ENCODE assay signal across 12 cellular contexts in genomic region chr22:16824718-16825687, GRCh38. TPM values are rescaled to one million over a fixed set of nuclear protein-coding genes. Genes with fewer than 3 reads are reported as not detected.
A peak's percentile ranks its signal among the peaks of the same experiment; 100 is the strongest.
DNase-seq lines count a peak whose midpoint lies in the region; ATAC-seq lines count a peak whose summit lies in the region.
"Had no signal": no experiment of that assay in that cellular context is flagged by ENCODE, and none has a peak within 500 bp of the region (broad histone marks: within the 10 kb centered on the region; RNA-seq: fewer than 3 reads in every experiment).

XKR3 (minus strand) TSS chr22:16825411; CDS start chr22:16808073, 17,338 bp downstream.

- H3K4me3 Mint-ChIP-seq in activated T-cell treated with anti-CD3 and anti-CD28 coated beads, Interleukin-2, amount 50 U/mL, for 4 hours = peak within 1 kb of the TSS; percentile 65
- peak within 1 kb of the TSS; percentile 53 for H3K4me3 Mint-ChIP-seq in activated T-helper 17 cell treated with anti-CD3 and anti-CD28 coated beads, Interleukin-2, amount 50 U/mL, for 72 hours

- H3K4me1 Mint-ChIP-seq in activated T-cell treated with anti-CD3 and anti-CD28 coated beads, Interleukin-2, amount 50 U/mL, for 4 hours (ENCODE audit: low read depth) = peaks cover 21% of the 10 kb centered on the region
- H3K4me1 Mint-ChIP-seq in activated T-helper 17 cell treated with anti-CD3 and anti-CD28 coated beads, Interleukin-2, amount 50 U/mL, for 72 hours = peaks cover 18% of the 10 kb centered on the region

- no peak for DNase-seq in activated T-cell treated with anti-CD3 and anti-CD28 coated beads, Interleukin-2, amount 50 U/mL, for 4 hours
- no peak for DNase-seq in activated T-cell treated with anti-CD3 and anti-CD28 coated beads, Interleukin-2, amount 50 U/mL, for 1 hour
- peak; percentile 50 for DNase-seq in KG1 (lab: John Stamatoyannopoulos, UW)
- no peak for DNase-seq in sciatic nerve (ENCODE audit: low spot score)
- DNase-seq in activated CD4-positive, alpha-beta T cell treated with anti-CD3 and anti-CD28 coated beads for 1 hour = no peak
- DNase-seq: Calu3, dorsolateral prefrontal cortex, NCI-H2029 treated with DMSO at 0.1 percent for 48 hours, pancreas had no signal

- no peaks in the 10 kb centered on the region for H3K9me3 Mint-ChIP-seq in activated T-cell treated with anti-CD3 and anti-CD28 coated beads, Interleukin-2, amount 50 U/mL, for 4 hours
- no peaks in the 10 kb centered on the region for H3K9me3 Mint-ChIP-seq in activated T-helper 17 cell treated with anti-CD3 and anti-CD28 coated beads, Interleukin-2, amount 50 U/mL, for 72 hours

- ATAC-seq in activated T-cell treated with anti-CD3 and anti-CD28 coated beads, Interleukin-2, amount 50 U/mL, for 4 hours = peak; percentile 77 to 82
- ATAC-seq in activated T-helper 17 cell treated with anti-CD3 and anti-CD28 coated beads, Interleukin-2, amount 50 U/mL, for 72 hours (replicated peaks) = peak; percentile 68
- ATAC-seq in sciatic nerve = peak; percentile 66
- ATAC-seq in GM21515 (IDR thresholded peaks at IDR 0.05; ENCODE audit: unreplicated experiment) = no peak
- no peak for ATAC-seq in GM18861 (IDR thresholded peaks at IDR 0.05; ENCODE audit: unreplicated experiment)

- H3K27ac Mint-ChIP-seq in activated T-helper 17 cell treated with anti-CD3 and anti-CD28 coated beads, Interleukin-2, amount 50 U/mL, for 72 hours = peak within 1 kb of the TSS; percentile 1

- intact Hi-C loops in sciatic nerve (cut with DNase I) = no loop called here

- no peaks in the 10 kb centered on the region for H3K27me3 Mint-ChIP-seq in activated T-cell treated with anti-CD3 and anti-CD28 coated beads, Interleukin-2, amount 50 U/mL, for 4 hours (ENCODE audit: low read depth)
- peaks cover 4% of the 10 kb centered on the region for H3K27me3 Mint-ChIP-seq in activated T-helper 17 cell treated with anti-CD3 and anti-CD28 coated beads, Interleukin-2, amount 50 U/mL, for 72 hours

- H3K36me3 Mint-ChIP-seq in activated T-cell treated with anti-CD3 and anti-CD28 coated beads, Interleukin-2, amount 50 U/mL, for 4 hours (ENCODE audit: insufficient read depth) = no peaks in the 10 kb centered on the region
- no peaks in the 10 kb centered on the region for H3K36me3 Mint-ChIP-seq in activated T-helper 17 cell treated with anti-CD3 and anti-CD28 coated beads, Interleukin-2, amount 50 U/mL, for 72 hours (ENCODE audit: low read depth)

RNA-seq across cellular contexts. Expression of gene XKR3, which starts in this region (rescaled TPM):
- not detected for total RNA-seq in activated T-cell treated with anti-CD3 and anti-CD28 coated beads, Interleukin-2, amount 50 U/mL, for 4 hours
- total RNA-seq in activated T-helper 17 cell treated with anti-CD3 and anti-CD28 coated beads, Interleukin-2, amount 50 U/mL, for 72 hours = not detected
- total RNA-seq in sciatic nerve = not detected
- total RNA-seq: Calu3, dorsolateral prefrontal cortex, pancreas had no signal

Comparison
In these comparisons a context has a peak if more than half of its experiments do, and no peak if none do; other contexts are left out.
1. Peak in ATAC-seq in activated T-cell treated with anti-CD3 and anti-CD28 coated beads, Interleukin-2, amount 50 U/mL, for 4 hours; RNA of the gene not detected or under 1 TPM.
2. Peak in ATAC-seq in activated T-helper 17 cell treated with anti-CD3 and anti-CD28 coated beads, Interleukin-2, amount 50 U/mL, for 72 hours; RNA of the gene not detected or under 1 TPM.
3. Peak in ATAC-seq in sciatic nerve; RNA of the gene not detected or under 1 TPM.